ENCODE assay signal across 23 cellular contexts in genomic region chr5:59721741-59722140, GRCh38.
DNase-seq lines count a peak whose midpoint lies in the region; ATAC-seq, FAIRE-seq and TF ChIP-seq lines count a peak whose summit lies in the region.
"Had no signal": no experiment of that assay in that cellular context is flagged by ENCODE, and none has a peak within 500 bp of the region (broad histone marks: within the 10 kb centered on the region; RNA-seq: fewer than 3 reads in every experiment).

No MANE protein-coding gene starts in this region.

- H3K4me3 Mint-ChIP-seq in stimulated activated naive B cell treated with anti-CD40 and anti-IgM and Interleukin-4, amounts not matched to agents 10 μg/mL and 1 μg/mL and 100 μg/mL, for 72 hours: no peak overlapping the region
- H3K4me3 Mint-ChIP-seq: CD4-positive, alpha-beta memory T cell had no signal

- H3K4me1 ChIP-seq in keratinocyte (ENCODE audit: control insufficient read depth, extremely low read depth, insufficient read depth, low read length): peaks cover 16% of the 10 kb centered on the region

- no peak overlapping the region for H3K9ac ChIP-seq in keratinocyte (ENCODE audit: control insufficient read depth, extremely low read depth, insufficient read depth, low read length)
- H3K9ac ChIP-seq: GM23248 had no signal

- peaks cover 0 to 3% of the 10 kb centered on the region in 2 donors for H3K4me1 Mint-ChIP-seq in stimulated activated naive B cell treated with anti-CD40 and anti-IgM and Interleukin-4, amounts not matched to agents 10 μg/mL and 1 μg/mL and 100 μg/mL, for 72 hours
- H3K4me1 Mint-ChIP-seq: CD4-positive, alpha-beta memory T cell had no signal

- FAIRE-seq in GM19239 (lab: Jason Lieb, UNC) (peak; percentile 42), keratinocyte (lab: Jason Lieb, UNC) (peak; percentile 69)
- FAIRE-seq: A549, GM12891, GM18507, H1 had no signal

- H4K20me1 ChIP-seq in keratinocyte (ENCODE audit: control insufficient read depth, extremely low read depth, insufficient read depth, low read length): no peaks in the 10 kb centered on the region

- no peaks in the 10 kb centered on the region for H3K9me1 ChIP-seq in keratinocyte (ENCODE audit: control insufficient read depth, extremely low read depth, insufficient read depth, low read length)

- H3K36me3 ChIP-seq in keratinocyte (ENCODE audit: control insufficient read depth in 2 of 2, extremely low read depth in 1 of 2, insufficient read depth in 2 of 2, low read length in 2 of 2): no peaks in the 10 kb centered on the region

- H2AFZ ChIP-seq in keratinocyte (ENCODE audit: control insufficient read depth, low read length): no peak overlapping the region
- H2AFZ ChIP-seq: GM23248 had no signal

- peak overlapping the region; percentile 59 for H3K27ac Mint-ChIP-seq in stimulated activated naive B cell treated with anti-CD40 and anti-IgM and Interleukin-4, amounts not matched to agents 10 μg/mL and 1 μg/mL and 100 μg/mL, for 72 hours
- H3K27ac Mint-ChIP-seq: CD4-positive, alpha-beta memory T cell had no signal

- H3K9me3 ChIP-seq in keratinocyte (ENCODE audit: control insufficient read depth, low read depth, low read length): no peaks in the 10 kb centered on the region
- H3K9me3 ChIP-seq: A549 had no signal

- H3K27ac ChIP-seq in caudate nucleus (ENCODE audit: low read depth, low read length) (no peak overlapping the region), keratinocyte (ENCODE audit: control insufficient read depth, insufficient read depth, low read length) (no peak overlapping the region)
- H3K27ac ChIP-seq: A549, GM23248 had no signal

- no peaks in the 10 kb centered on the region for H3K79me2 ChIP-seq in keratinocyte (ENCODE audit: control insufficient read depth, insufficient read depth, low read length)

- no peaks in the 10 kb centered on the region for H3K36me3 Mint-ChIP-seq in stimulated activated naive B cell treated with anti-CD40 and anti-IgM and Interleukin-4, amounts not matched to agents 10 μg/mL and 1 μg/mL and 100 μg/mL, for 72 hours
- H3K36me3 Mint-ChIP-seq: CD4-positive, alpha-beta memory T cell had no signal

- no peaks in the 10 kb centered on the region for H3K27me3 ChIP-seq in keratinocyte (ENCODE audit: control insufficient read depth, extremely low read depth, insufficient read depth, low read length)

- no peak overlapping the region for H3K4me2 ChIP-seq in keratinocyte (ENCODE audit: control insufficient read depth, extremely low read depth, insufficient read depth, low read depth, low read length)
- H3K4me2 ChIP-seq: A549 had no signal

- DNase-seq in GM19239 (ENCODE audit: insufficient read length, low spot score): no peak
- DNase-seq in caudate nucleus (lab: John Stamatoyannopoulos, UW): peak in 36 of 61 donors; percentile 1 to 90 (median 23)
- DNase-seq in keratinocyte (ENCODE audit: low read depth, low spot score): no peak
- no peak for DNase-seq in stimulated activated naive B cell treated with anti-CD40 and anti-IgM and Interleukin-4, amounts not matched to agents 10 μg/mL and 1 μg/mL and 100 μg/mL, for 72 hours
- DNase-seq in AG20443 (ENCODE audit: low spot score): no peak
- no peak for DNase-seq in activated CD4-positive, CD25-positive, alpha-beta regulatory T cell treated with anti-CD3 and anti-CD28 coated beads, Interleukin-2, amount 50 U/mL, for 72 hours
- DNase-seq: 8988T; ACHN; C1 segment of cervical spinal cord; Calu3; CD4-positive, alpha-beta memory T cell; COR-L47; DMS53; DMS79 treated with DMSO at 0.1 percent for 48 hours; GF-D8; GM23248; H7; HCEC 1CT had no signal

- no peak for ATAC-seq in stimulated activated naive B cell treated with anti-CD40 and anti-IgM and Interleukin-4, amounts not matched to agents 10 μg/mL and 1 μg/mL and 100 μg/mL, for 72 hours (replicated peaks)
- ATAC-seq in HG02973 (IDR thresholded peaks at IDR 0.05; ENCODE audit: unreplicated experiment): no peak
- ATAC-seq: A549 had no signal

- H3K4me3 ChIP-seq in keratinocyte (ENCODE audit: control insufficient read depth in 2 of 3, extremely low read depth in 1 of 3, insufficient read depth in 2 of 3, low read depth in 1 of 3, low read length in 3 of 3): no peak overlapping the region
- H3K4me3 ChIP-seq: A549, GM23248 had no signal

- H3K9me3 Mint-ChIP-seq in stimulated activated naive B cell treated with anti-CD40 and anti-IgM and Interleukin-4, amounts not matched to agents 10 μg/mL and 1 μg/mL and 100 μg/mL, for 72 hours: no peaks in the 10 kb centered on the region
- H3K9me3 Mint-ChIP-seq: CD4-positive, alpha-beta memory T cell had no signal

- H3K27me3 Mint-ChIP-seq in stimulated activated naive B cell treated with anti-CD40 and anti-IgM and Interleukin-4, amounts not matched to agents 10 μg/mL and 1 μg/mL and 100 μg/mL, for 72 hours: no peaks in the 10 kb centered on the region

- no peak for TF ChIP-seq CTCF in keratinocyte (optimal IDR thresholded peaks at IDR 0.05 in 1 of 3, IDR thresholded peaks at IDR 0.05 in 1 of 3, conservative IDR thresholded peaks at IDR 0.05 in 1 of 3; ENCODE audit: extremely low read depth in 1 of 3, insufficient read depth in 2 of 3, low read length in 3 of 3)

- dilution Hi-C loops in keratinocyte (cut with MboI; ENCODE audit: extremely low pct_ligation_motif_present, low sequenced_read_pairs): no loop called here

Comparison
In these comparisons a context has a peak if more than half of its experiments do, and no peak if none do; other contexts are left out.
1. DNase-seq: peak in caudate nucleus (36 of 61); none in GM19239 (single experiment), keratinocyte (single experiment), stimulated activated naive B cell treated with anti-CD40 and anti-IgM and Interleukin-4, amounts not matched to agents 10 μg/mL and 1 μg/mL and 100 μg/mL, for 72 hours (single experiment), AG20443 (single experiment) and activated CD4-positive, CD25-positive, alpha-beta regulatory T cell treated with anti-CD3 and anti-CD28 coated beads, Interleukin-2, amount 50 U/mL, for 72 hours (single experiment).